In the genomic region with DNA sequence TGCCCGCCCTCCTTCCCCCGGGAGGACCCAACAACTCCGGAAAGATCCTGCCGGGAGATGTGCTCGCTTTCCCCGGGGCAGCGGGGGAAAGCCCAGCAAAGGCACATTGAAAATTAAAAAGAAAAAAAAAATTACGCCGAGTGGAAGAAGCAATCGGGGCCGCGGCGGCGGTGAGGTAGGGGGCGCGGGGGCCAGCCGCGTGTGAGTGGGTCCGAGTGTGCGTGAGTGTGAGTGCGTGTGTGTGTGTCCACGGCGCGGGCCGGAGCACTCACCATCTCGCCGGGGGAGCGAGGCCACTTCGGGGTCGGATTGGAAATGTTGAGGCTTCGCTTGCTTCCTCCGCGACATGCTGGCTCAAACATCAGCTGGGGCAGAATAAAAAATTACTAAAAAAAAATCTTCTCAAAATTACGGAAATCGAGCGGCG, we compare ENCODE assay signal across 10 cellular contexts. TPM values are rescaled to one million over a fixed set of nuclear protein-coding genes. Genes with fewer than 3 reads are reported as not detected.
DNase-seq lines count a peak whose midpoint lies in the region; ATAC-seq and TF ChIP-seq lines count a peak whose summit lies in the region.
"Had no signal": no experiment of that assay in that cellular context is flagged by ENCODE, and none has a peak within 500 bp of the region (broad histone marks: within the 10 kb centered on the region; RNA-seq: fewer than 3 reads in every experiment).

A gene (minus strand): TSS at position 377 of the 427 bp plus-strand sequence. CDS start 29 bp downstream, at position 348.

- peaks cover 4% of the 10 kb centered on the region for H3K36me3 Mint-ChIP-seq in activated naive CD4-positive, alpha-beta T cell treated with anti-CD3 and anti-CD28 coated beads, Interleukin-2, amount 10 ng/mL, durations not matched to agents 7 days and 5 days

- no peaks in the 10 kb centered on the region for H3K9me3 ChIP-seq in ES-I3 (ENCODE audit: control insufficient read depth, insufficient read depth, low read length)
- no peaks in the 10 kb centered on the region for H3K9me3 ChIP-seq in adipocyte (ENCODE audit: control insufficient read depth, low read length)
- H3K9me3 ChIP-seq in iPS-20b (ENCODE audit: insufficient read depth, low read depth, low read length) = no peaks in the 10 kb centered on the region
- no peaks in the 10 kb centered on the region for H3K9me3 ChIP-seq in adrenal gland (replicated peaks in 1 of 3)

- H3K4me1 ChIP-seq in ES-I3 (ENCODE audit: insufficient read depth, low read length) = peaks cover 24% of the 10 kb centered on the region; the same call in 1 of the 2 replicates
- peaks cover 38% of the 10 kb centered on the region for H3K4me1 ChIP-seq in adipocyte (ENCODE audit: control insufficient read depth, insufficient read depth, low read length)
- H3K4me1 ChIP-seq in iPS-20b (ENCODE audit: insufficient read depth, low read length) = peaks cover 28% of the 10 kb centered on the region
- H3K4me1 ChIP-seq in adrenal gland (replicated peaks in 1 of 2) = peaks cover 12 to 32% of the 10 kb centered on the region in 2 donors

- no peak for TF ChIP-seq POLR2A in adrenal gland (IDR thresholded peaks at IDR 0.05)

- H3K27me3 ChIP-seq in adipocyte (replicated peaks; ENCODE audit: control insufficient read depth, insufficient read depth, low read length) (peaks cover 4% of the 10 kb centered on the region), iPS-20b (ENCODE audit: insufficient read depth, low read length) (peaks cover 57% of the 10 kb centered on the region), adrenal gland (peaks cover 78% of the 10 kb centered on the region)

- H3K36me3 ChIP-seq in ES-I3 (ENCODE audit: insufficient read depth, low read length) (no peaks in the 10 kb centered on the region), adipocyte (ENCODE audit: control insufficient read depth, insufficient read depth, low read length, severe bottlenecking) (no peaks in the 10 kb centered on the region), iPS-20b (ENCODE audit: insufficient read depth, low read depth, low read length) (peaks cover 7% of the 10 kb centered on the region; the same call in 1 of the 2 replicates), adrenal gland (replicated peaks in 1 of 2) (no peaks in the 10 kb centered on the region)

- no peak for ATAC-seq in HG02840 (IDR thresholded peaks at IDR 0.05; ENCODE audit: low FRiP score, unreplicated experiment)
- no peak for ATAC-seq in sciatic nerve

- H3K9ac ChIP-seq in ES-I3 (ENCODE audit: low read depth, low read length) (peak within 1 kb of the TSS; percentile 86), adipocyte (ENCODE audit: low read length) (peak within 1 kb of the TSS; percentile 88), iPS-20b (ENCODE audit: low read depth, low read length) (peak within 1 kb of the TSS; percentile 98)

- 2 to 4% (median 2%) methylated on average over 29 to 37 of the region's 37 CpGs for WGBS in adrenal gland, 4 donors

- CTCF ChIA-PET in activated naive CD4-positive, alpha-beta T cell treated with anti-CD3 and anti-CD28 coated beads, Interleukin-2, amount 10 ng/mL, durations not matched to agents 7 days and 5 days (lab: Charles Lee) = no interaction called here

- H3K9me3 Mint-ChIP-seq in activated naive CD4-positive, alpha-beta T cell treated with anti-CD3 and anti-CD28 coated beads, Interleukin-2, amount 10 ng/mL, durations not matched to agents 7 days and 5 days = peaks cover 3% of the 10 kb centered on the region

- no peak within 1 kb of the TSS for H3K27ac Mint-ChIP-seq in activated naive CD4-positive, alpha-beta T cell treated with anti-CD3 and anti-CD28 coated beads, Interleukin-2, amount 10 ng/mL, durations not matched to agents 7 days and 5 days

- TF ChIP-seq CTCF in adrenal gland (IDR thresholded peaks at IDR 0.05) = no peak

- H3K4me3 ChIP-seq in adipocyte (ENCODE audit: low read length) (peak within 1 kb of the TSS; percentile 87), iPS-20b (ENCODE audit: low read length) (peak within 1 kb of the TSS; percentile 95), skeletal muscle cell (ENCODE audit: low read depth, low read length) (peak within 1 kb of the TSS; percentile 76), adrenal gland (peak within 1 kb of the TSS in 1 of 4 donors; percentile 38)

- intact Hi-C loops in adrenal gland (cut with DNase I) = no loop called here
- intact Hi-C loops in sciatic nerve (cut with DNase I) = no loop called here

- DNase-seq in adipocyte (ENCODE audit: low read depth) = peak; percentile 63
- DNase-seq in skeletal muscle cell (ENCODE audit: low read depth) = no peak
- no peak for DNase-seq in activated naive CD4-positive, alpha-beta T cell treated with anti-CD3 and anti-CD28 coated beads, Interleukin-2, amount 10 ng/mL, durations not matched to agents 7 days and 5 days
- DNase-seq in adrenal gland = no peak
- DNase-seq in sciatic nerve (ENCODE audit: low spot score) = no peak
- DNase-seq: SHP77 treated with DMSO at 0.1 percent for 48 hours; stimulated activated CD4-positive, alpha-beta T cell treated with anti-CD3 and anti-CD28 coated beads, Interleukin-12 subunit alpha, Interleukin-12 subunit beta, amount 100 ng/mL, for 4 hours had no signal

- H3K4me3 Mint-ChIP-seq in activated naive CD4-positive, alpha-beta T cell treated with anti-CD3 and anti-CD28 coated beads, Interleukin-2, amount 10 ng/mL, durations not matched to agents 7 days and 5 days = no peak within 1 kb of the TSS

- peaks cover 5% of the 10 kb centered on the region for H3K4me1 Mint-ChIP-seq in activated naive CD4-positive, alpha-beta T cell treated with anti-CD3 and anti-CD28 coated beads, Interleukin-2, amount 10 ng/mL, durations not matched to agents 7 days and 5 days

- H3K27me3 Mint-ChIP-seq in activated naive CD4-positive, alpha-beta T cell treated with anti-CD3 and anti-CD28 coated beads, Interleukin-2, amount 10 ng/mL, durations not matched to agents 7 days and 5 days = peaks cover 87% of the 10 kb centered on the region

- H3K27ac ChIP-seq in iPS-20b (ENCODE audit: low read length) (peak within 1 kb of the TSS; percentile 60), adrenal gland (no peak within 1 kb of the TSS)

RNA-seq across cellular contexts. Expression of the gene that starts here (rescaled TPM):
- total RNA-seq in adrenal gland = under 1 TPM in 5 of 8 donors, not detected in 3; under 0.01 to 0.67 (median 0.15) TPM
- under 1 TPM in 2 of 3 donors, not detected in 1; 0.03 to 0.04 TPM for polyA plus RNA-seq in adrenal gland
- total RNA-seq in sciatic nerve = 0.98 TPM
